Comparison of ENCODE assay signal across 8 cellular contexts in genomic region chr7:43583424-43584199, GRCh38. TPM values are rescaled to one million over a fixed set of nuclear protein-coding genes. Genes with fewer than 3 reads are reported as not detected.
DNase-seq lines count a peak whose midpoint lies in the region; ATAC-seq and TF ChIP-seq lines count a peak whose summit lies in the region.

No MANE protein-coding gene starts in this region.

- H3K4me1 ChIP-seq in HUES64 (ENCODE audit: insufficient read depth, low read length), result peaks cover 16% of the 10 kb centered on the region
- peaks cover 0 to 27% of the 10 kb centered on the region in 2 donors for H3K4me1 ChIP-seq in right atrium auricular region
- H3K4me1 ChIP-seq in rectal smooth muscle tissue (ENCODE audit: control insufficient read depth, insufficient read depth, low read length), result peaks cover 3% of the 10 kb centered on the region
- H3K4me1 ChIP-seq in uterus, result no peaks in the 10 kb centered on the region

- no peak for TF ChIP-seq POLR2A in uterus (IDR thresholded peaks at IDR 0.05)

- WGBS in HUES64, result under 1% methylated on average over 65 of the region's 66 CpGs
- 0% methylated on average over 65 to 66 of the region's 66 CpGs for WGBS in adipose tissue, 3 donors

- DNase-seq in DMS114 treated with DMSO at 0.1 percent for 48 hours (lab: John Stamatoyannopoulos, UW; ENCODE audit: unreplicated experiment) (peak; percentile 46), right atrium auricular region (ENCODE audit: low spot score) (peak; percentile 79), uterus (peak; percentile 59)

- H3K9me3 ChIP-seq in HUES64 (ENCODE audit: insufficient read depth, low read depth, low read length), result no peaks in the 10 kb centered on the region
- no peaks in the 10 kb centered on the region for H3K9me3 ChIP-seq in right atrium auricular region
- H3K9me3 ChIP-seq in uterus, result no peaks in the 10 kb centered on the region

- ATAC-seq in GM21447 (IDR thresholded peaks at IDR 0.05; ENCODE audit: unreplicated experiment) (peak; percentile 17), SK-N-SH treated with all-trans-retinoic acid at 6 μM for 48 hours (peak; percentile 24)

- H3K27me3 ChIP-seq in HUES64 (ENCODE audit: insufficient read depth, low read length), result peaks cover 22% of the 10 kb centered on the region
- H3K27me3 ChIP-seq in right atrium auricular region, result no peaks in the 10 kb centered on the region
- no peaks in the 10 kb centered on the region for H3K27me3 ChIP-seq in rectal smooth muscle tissue (ENCODE audit: control insufficient read depth, insufficient read depth, low read length)
- no peaks in the 10 kb centered on the region for H3K27me3 ChIP-seq in uterus

- H3K4me3 ChIP-seq in HUES64 (ENCODE audit: low read length) (peak overlapping the region; percentile 79), right atrium auricular region (peak overlapping the region; percentile 89 to 91), rectal smooth muscle tissue (ENCODE audit: low read length) (peak overlapping the region; percentile 90), uterus (peak overlapping the region; percentile 65 to 70)

- intact Hi-C loops in uterus (cut with DNase I; ENCODE audit: low total_unique reads), result loop anchor here (5.0 to 10.0 kb wide), 2 partner anchors 139 to 251 kb away; no protein-coding TSS in a partner anchor

- H3K9ac ChIP-seq in HUES64 (ENCODE audit: low read depth, low read length) (peak overlapping the region; percentile 66), rectal smooth muscle tissue (ENCODE audit: low read length) (peak overlapping the region; percentile 81)

- TF ChIP-seq CTCF in right atrium auricular region (IDR thresholded peaks at IDR 0.05), result peak in 1 of 2 donors; percentile 39
- TF ChIP-seq CTCF in uterus (IDR thresholded peaks at IDR 0.05), result no peak

- no peaks in the 10 kb centered on the region for H3K36me3 ChIP-seq in HUES64 (ENCODE audit: insufficient read depth, low read length)
- H3K36me3 ChIP-seq in right atrium auricular region, result no peaks in the 10 kb centered on the region
- H3K36me3 ChIP-seq in rectal smooth muscle tissue (ENCODE audit: control insufficient read depth, insufficient read depth, low read length), result no peaks in the 10 kb centered on the region
- no peaks in the 10 kb centered on the region for H3K36me3 ChIP-seq in uterus

- H3K27ac ChIP-seq in HUES64 (ENCODE audit: low read depth, low read length) (peak overlapping the region; percentile 46; the same call in 1 of the 2 replicates), adipose tissue (ENCODE audit: low read depth, low read length) (peak overlapping the region; percentile 95), right atrium auricular region (peak overlapping the region; percentile 93 to 97), rectal smooth muscle tissue (ENCODE audit: low read depth, low read length) (peak overlapping the region; percentile 89), uterus (peak overlapping the region; percentile 90 to 91)

TF ChIP-seq in SK-N-SH treated with all-trans-retinoic acid at 6 μM for 48 hours, 23 proteins besides CTCF, POLR2A, EP300 and RAD21:
- TF ChIP-seq ZNF8 (CRISPR knock-in tag; IDR thresholded peaks at IDR 0.05), result no peak
- 0 out of 2 replicates have a peak, but pooled peaks have one; percentile 51 for TF ChIP-seq CSDC2 (CRISPR knock-in tag; IDR thresholded peaks at IDR 0.05)
TF ChIP-seq in SK-N-SH treated with all-trans-retinoic acid at 6 μM for 48 hours: peak in this region for 1.

RNA-seq across cellular contexts. Expression of gene STK17A, which starts 0.7 kb away (rescaled TPM):
- polyA plus RNA-seq in HUES64 (2013, experiment 1 of 2), result 11.2 TPM
- 12.1 TPM for polyA plus RNA-seq in HUES64 (2013, experiment 2 of 2)
- 10 to 100 TPM in 1 of 3 donors, 1 to 10 TPM in 2; 6.4 to 22.2 (median 7.2) TPM for polyA plus RNA-seq in adipose tissue
- total RNA-seq in right atrium auricular region (10 to 100 TPM; 15.6 to 25.9 TPM), uterus (10 to 100 TPM in 2 of 4 donors, 1 to 10 TPM in 2; 2.3 to 25.2 (median 7.5) TPM)

Comparison
In these comparisons a context has a peak if more than half of its experiments do, and no peak if none do; other contexts are left out.
1. Peak in every context shown above with its lines: DNase-seq, ATAC-seq, H3K4me3 ChIP-seq and H3K27ac ChIP-seq.